Comparison of ENCODE assay signal across 21 cellular contexts in the genomic region with DNA sequence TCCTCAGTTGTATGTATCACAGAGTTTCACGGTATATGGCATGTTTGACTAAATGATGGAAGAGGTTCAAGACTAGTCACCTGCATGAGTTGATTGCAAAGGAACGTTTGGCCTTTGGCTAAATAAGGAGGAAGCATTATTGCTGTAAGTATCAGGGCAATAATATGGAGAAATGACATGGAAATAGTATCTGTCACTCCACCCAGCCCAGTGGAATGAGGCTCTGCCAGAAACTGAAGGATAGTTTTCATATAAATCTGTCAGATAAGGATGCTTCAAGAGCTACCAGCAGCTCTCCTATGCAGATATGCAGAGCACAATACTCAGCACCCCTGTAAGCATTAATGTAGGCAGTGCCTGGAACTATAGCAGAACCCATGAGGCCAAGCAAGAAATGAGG. TPM values are rescaled to one million over a fixed set of nuclear protein-coding genes. Genes with fewer than 3 reads are reported as not detected.
DNase-seq lines count a peak whose midpoint lies in the region; ATAC-seq and TF ChIP-seq lines count a peak whose summit lies in the region.
"Had no signal": no experiment of that assay in that cellular context is flagged by ENCODE, and none has a peak within 500 bp of the region (broad histone marks: within the 10 kb centered on the region; RNA-seq: fewer than 3 reads in every experiment).

No MANE protein-coding gene starts in this region.

- H3K18ac ChIP-seq in trophoblast cell (ENCODE audit: low read length) = no peak overlapping the region

- no peak for TF ChIP-seq CTCF in epithelial cell of esophagus (IDR thresholded peaks at IDR 0.05; ENCODE audit: insufficient read depth, low read depth, low read length, missing control alignments)
- TF ChIP-seq CTCF in tibial nerve (IDR thresholded peaks at IDR 0.05) = no peak

- no peak overlapping the region for H2BK12ac ChIP-seq in trophoblast cell (ENCODE audit: low read length)

- no peak overlapping the region for H4K8ac ChIP-seq in trophoblast cell (ENCODE audit: low read depth, low read length)

- H3K36me3 Mint-ChIP-seq in activated naive CD8-positive, alpha-beta T cell treated with anti-CD3 and anti-CD28 coated beads, Interleukin-2, amount 10 ng/mL, durations not matched to agents 7 days and 5 days = no peaks in the 10 kb centered on the region
- H3K36me3 Mint-ChIP-seq in activated naive CD8-positive, alpha-beta T cell treated with anti-CD3 and anti-CD28 coated beads, Interleukin-2, amount 50 U/mL, for 24 hours (ENCODE audit: low read depth) = no peaks in the 10 kb centered on the region
- H3K36me3 Mint-ChIP-seq: CD4-positive, alpha-beta memory T cell had no signal

- no CpG with 5 or more reads among the region's 2 CpGs for WGBS in trophoblast cell (ENCODE audit: extremely low coverage, insufficient coverage, insufficient read length)
- WGBS in tibial nerve, 2 donors = 76% methylated on average over 2 of the region's 2 CpGs

- H2AFZ ChIP-seq in trophoblast cell (ENCODE audit: insufficient read depth, low read length, poor library complexity) = no peak overlapping the region

- no peak for DNase-seq in activated naive CD8-positive, alpha-beta T cell treated with anti-CD3 and anti-CD28 coated beads, Interleukin-2, amount 10 ng/mL, durations not matched to agents 7 days and 5 days
- DNase-seq in activated naive CD8-positive, alpha-beta T cell treated with anti-CD3 and anti-CD28 coated beads, Interleukin-2, amount 50 U/mL, for 24 hours = no peak
- DNase-seq in epithelial cell of esophagus (ENCODE audit: low read depth) = peak; percentile 34
- DNase-seq in trophoblast cell = peak; percentile 85 to 96
- DNase-seq in NCI-H187 (lab: John Stamatoyannopoulos, UW) = no peak
- no peak for DNase-seq in tibial nerve (ENCODE audit: low spot score in 2 of 2)
- DNase-seq: 8988T; ACHN; C1 segment of cervical spinal cord; Calu3; CD4-positive, alpha-beta memory T cell; COR-L47; DMS53; DMS79 treated with DMSO at 0.1 percent for 48 hours; GF-D8; H9 had no signal

- no peak overlapping the region for H3K9ac ChIP-seq in trophoblast cell (ENCODE audit: low read length)

- H3K4me3 Mint-ChIP-seq in activated naive CD8-positive, alpha-beta T cell treated with anti-CD3 and anti-CD28 coated beads, Interleukin-2, amount 10 ng/mL, durations not matched to agents 7 days and 5 days = no peak overlapping the region
- no peak overlapping the region for H3K4me3 Mint-ChIP-seq in activated naive CD8-positive, alpha-beta T cell treated with anti-CD3 and anti-CD28 coated beads, Interleukin-2, amount 50 U/mL, for 24 hours
- H3K4me3 Mint-ChIP-seq: CD4-positive, alpha-beta memory T cell; GM23338; H9 had no signal

- H3K27ac ChIP-seq in trophoblast cell (ENCODE audit: low read depth, low read length) (no peak overlapping the region), tibial nerve (no peak overlapping the region)
- H3K27ac ChIP-seq: A549 had no signal

- H3K36me3 ChIP-seq in trophoblast cell (ENCODE audit: control insufficient read depth in 1 of 2, insufficient read depth in 2 of 2, low read length in 2 of 2) = no peaks in the 10 kb centered on the region
- H3K36me3 ChIP-seq in tibial nerve = no peaks in the 10 kb centered on the region

- no peaks in the 10 kb centered on the region for H3K27me3 Mint-ChIP-seq in activated naive CD8-positive, alpha-beta T cell treated with anti-CD3 and anti-CD28 coated beads, Interleukin-2, amount 10 ng/mL, durations not matched to agents 7 days and 5 days
- no peaks in the 10 kb centered on the region for H3K27me3 Mint-ChIP-seq in activated naive CD8-positive, alpha-beta T cell treated with anti-CD3 and anti-CD28 coated beads, Interleukin-2, amount 50 U/mL, for 24 hours

- POLR2A ChIA-PET in activated naive CD8-positive, alpha-beta T cell treated with anti-CD3 and anti-CD28 coated beads, Interleukin-2, amount 10 ng/mL, durations not matched to agents 7 days and 5 days (lab: Charles Lee) = interaction anchor here (0.8 to 2.2 kb wide), 5 partner anchors 10 to 61 kb away, joined by 3 to 18 read pairs (median 4); partner anchors contain the start of gene TGDS

- H3K14ac ChIP-seq in trophoblast cell (ENCODE audit: low read length) = no peak overlapping the region

- ATAC-seq in activated naive CD8-positive, alpha-beta T cell treated with anti-CD3 and anti-CD28 coated beads, Interleukin-2, amount 10 ng/mL, durations not matched to agents 7 days and 5 days (ENCODE audit: low read depth) = peak; percentile 46
- ATAC-seq in activated naive CD8-positive, alpha-beta T cell treated with anti-CD3 and anti-CD28 coated beads, Interleukin-2, amount 50 U/mL, for 24 hours = no peak
- no peak for ATAC-seq in HG03175 (IDR thresholded peaks at IDR 0.05; ENCODE audit: unreplicated experiment)
- ATAC-seq: A549, GM23338, HCT116 had no signal

- H3K4me2 ChIP-seq in trophoblast cell (ENCODE audit: low read length) = no peak overlapping the region
- H3K4me2 ChIP-seq: A549 had no signal

- H2AK5ac ChIP-seq in trophoblast cell (ENCODE audit: low read length) = no peak overlapping the region

- H3K9me3 ChIP-seq in trophoblast cell (ENCODE audit: insufficient read depth, low read depth, low read length) (no peaks in the 10 kb centered on the region), tibial nerve (no peaks in the 10 kb centered on the region)
- H3K9me3 ChIP-seq: A549 had no signal

- H3K4ac ChIP-seq in trophoblast cell (ENCODE audit: low read depth, low read length) = no peak overlapping the region

- no peak overlapping the region for H2BK5ac ChIP-seq in trophoblast cell (ENCODE audit: low read depth, low read length, poor library complexity)

- no peak overlapping the region for H3K27ac Mint-ChIP-seq in activated naive CD8-positive, alpha-beta T cell treated with anti-CD3 and anti-CD28 coated beads, Interleukin-2, amount 10 ng/mL, durations not matched to agents 7 days and 5 days
- no peak overlapping the region for H3K27ac Mint-ChIP-seq in activated naive CD8-positive, alpha-beta T cell treated with anti-CD3 and anti-CD28 coated beads, Interleukin-2, amount 50 U/mL, for 24 hours
- H3K27ac Mint-ChIP-seq: CD4-positive, alpha-beta memory T cell; GM23338; H9 had no signal

- peaks cover 6% of the 10 kb centered on the region for H3K9me3 Mint-ChIP-seq in activated naive CD8-positive, alpha-beta T cell treated with anti-CD3 and anti-CD28 coated beads, Interleukin-2, amount 10 ng/mL, durations not matched to agents 7 days and 5 days
- H3K9me3 Mint-ChIP-seq in activated naive CD8-positive, alpha-beta T cell treated with anti-CD3 and anti-CD28 coated beads, Interleukin-2, amount 50 U/mL, for 24 hours = no peaks in the 10 kb centered on the region

- no peak for TF ChIP-seq EP300 in tibial nerve (IDR thresholded peaks at IDR 0.05)

- H3K4me1 ChIP-seq in trophoblast cell (ENCODE audit: control insufficient read depth in 1 of 2, insufficient read depth in 2 of 2, low read length in 2 of 2) = peaks cover 2 to 3% of the 10 kb centered on the region in 2 experiments
- H3K4me1 ChIP-seq in tibial nerve = no peaks in the 10 kb centered on the region
- H3K4me1 ChIP-seq: A549 had no signal

- no peaks in the 10 kb centered on the region for H3K27me3 ChIP-seq in trophoblast cell (ENCODE audit: insufficient read depth, low read length)
- H3K27me3 ChIP-seq in tibial nerve = no peaks in the 10 kb centered on the region

- no peak overlapping the region for H3K4me3 ChIP-seq in epithelial cell of esophagus (ENCODE audit: low read length)
- H3K4me3 ChIP-seq in trophoblast cell (ENCODE audit: low read depth, low read length) = no peak overlapping the region
- no peak overlapping the region for H3K4me3 ChIP-seq in tibial nerve
- H3K4me3 ChIP-seq: A549, GM23338 had no signal

- H4K91ac ChIP-seq in trophoblast cell (ENCODE audit: low read depth, low read length) = no peak overlapping the region

- H2BK120ac ChIP-seq in trophoblast cell (ENCODE audit: insufficient read depth, low read length, poor library complexity) = no peak overlapping the region

- peaks cover 2% of the 10 kb centered on the region for H3K79me1 ChIP-seq in trophoblast cell (ENCODE audit: low read length)

- H3K79me2 ChIP-seq in trophoblast cell (ENCODE audit: control insufficient read depth, insufficient read depth, low read length, poor library complexity) = no peaks in the 10 kb centered on the region

- no peak overlapping the region for H4K12ac ChIP-seq in trophoblast cell (ENCODE audit: low read depth, low read length)

- no peak for TF ChIP-seq POLR2A in tibial nerve (IDR thresholded peaks at IDR 0.05)

- H3K4me1 Mint-ChIP-seq in activated naive CD8-positive, alpha-beta T cell treated with anti-CD3 and anti-CD28 coated beads, Interleukin-2, amount 10 ng/mL, durations not matched to agents 7 days and 5 days = peaks cover 10% of the 10 kb centered on the region
- peaks cover 8% of the 10 kb centered on the region for H3K4me1 Mint-ChIP-seq in activated naive CD8-positive, alpha-beta T cell treated with anti-CD3 and anti-CD28 coated beads, Interleukin-2, amount 50 U/mL, for 24 hours

- no peak overlapping the region for H3K23ac ChIP-seq in trophoblast cell (ENCODE audit: low read length)

RNA-seq across cellular contexts. Expression of gene DCT, which starts 55.7 kb away (rescaled TPM):
- total RNA-seq in activated naive CD8-positive, alpha-beta T cell treated with anti-CD3 and anti-CD28 coated beads, Interleukin-2, amount 10 ng/mL, durations not matched to agents 7 days and 5 days = under 1 TPM; 0.26 to 0.33 TPM
- 0.01 and 0.03 TPM in 2 replicates for polyA plus RNA-seq in trophoblast cell (2013)
- total RNA-seq in tibial nerve = 1 to 10 TPM in 1 of 4 donors, under 1 TPM in 3; 0.30 to 3.9 (median 0.61) TPM
- total RNA-seq: Calu3, H9 had no signal
- polyA plus RNA-seq: BJ, GM23338 had no signal

Comparison
In these comparisons a context has a peak if more than half of its experiments do, and no peak if none do; other contexts are left out.
1. DNase-seq: peak in epithelial cell of esophagus (single experiment) and trophoblast cell (2 of 2); none in activated naive CD8-positive, alpha-beta T cell treated with anti-CD3 and anti-CD28 coated beads, Interleukin-2, amount 10 ng/mL, durations not matched to agents 7 days and 5 days (single experiment), activated naive CD8-positive, alpha-beta T cell treated with anti-CD3 and anti-CD28 coated beads, Interleukin-2, amount 50 U/mL, for 24 hours (single experiment), NCI-H187 (0 of 2) and tibial nerve (0 of 2).